In genomic region chr16:87897563-87898505, GRCh38 we compare ENCODE assay signal across 11 cellular contexts. TPM values are rescaled to one million over a fixed set of nuclear protein-coding genes. Genes with fewer than 3 reads are reported as not detected.
DNase-seq lines count a peak whose midpoint lies in the region; ATAC-seq and TF ChIP-seq lines count a peak whose summit lies in the region.
"Had no signal": no experiment of that assay in that cellular context is flagged by ENCODE, and none has a peak within 500 bp of the region (broad histone marks: within the 10 kb centered on the region; RNA-seq: fewer than 3 reads in every experiment).

No MANE protein-coding gene starts in this region.

- no peaks in the 10 kb centered on the region for H3K79me2 ChIP-seq in smooth muscle cell (ENCODE audit: low read depth)

- WGBS in smooth muscle cell (ENCODE audit: low lambda C conversion rate), result 78% methylated on average over 19 of the region's 19 CpGs

- H3K9ac ChIP-seq in smooth muscle cell (ENCODE audit: low read depth), result no peak overlapping the region

- H3K4me3 ChIP-seq in BE2C (ENCODE audit: low read depth, low read length), result no peak overlapping the region
- H3K4me3 ChIP-seq in WERI-Rb-1 (ENCODE audit: low read depth, low read length), result no peak overlapping the region
- no peak overlapping the region for H3K4me3 ChIP-seq in smooth muscle cell

- H3F3A ChIP-seq in smooth muscle cell (ENCODE audit: low read depth), result no peaks in the 10 kb centered on the region

- no peak overlapping the region for H3K27ac ChIP-seq in WERI-Rb-1
- H3K27ac ChIP-seq in smooth muscle cell (ENCODE audit: low read depth), result no peak overlapping the region
- H3K27ac ChIP-seq: VCaP had no signal

- H3K9me3 ChIP-seq in BE2C (no peaks in the 10 kb centered on the region), WERI-Rb-1 (ENCODE audit: severe bottlenecking) (no peaks in the 10 kb centered on the region), smooth muscle cell (replicated peaks; ENCODE audit: low read depth) (no peaks in the 10 kb centered on the region)

- H2AFZ ChIP-seq in smooth muscle cell (ENCODE audit: low read depth), result no peak overlapping the region

- ATAC-seq in HG03175 (IDR thresholded peaks at IDR 0.05; ENCODE audit: unreplicated experiment), result no peak
- ATAC-seq: sciatic nerve had no signal

- TF ChIP-seq CTCF in BE2C (IDR thresholded peaks at IDR 0.05; ENCODE audit: low read depth, low read length), result no peak
- no peak for TF ChIP-seq CTCF in WERI-Rb-1 (IDR thresholded peaks at IDR 0.05; ENCODE audit: low read depth, low read length)
- no peak for TF ChIP-seq CTCF in smooth muscle cell (IDR thresholded peaks at IDR 0.05; ENCODE audit: borderline replicate concordance, insufficient read depth, poor library complexity, severe bottlenecking)

- no peaks in the 10 kb centered on the region for H4K20me1 ChIP-seq in smooth muscle cell (ENCODE audit: low read depth)

- DNase-seq in BE2C (peak; percentile 40), WERI-Rb-1 (peak; percentile 19), GM19240 (ENCODE audit: insufficient read length, low spot score) (no peak), smooth muscle cell (lab: John Stamatoyannopoulos, UW; ENCODE audit: unreplicated experiment) (no peak), anterior cingulate cortex (lab: John Stamatoyannopoulos, UW) (no peak)
- peak; percentile 37 for DNase-seq in activated gamma-delta T cell treated with anti-CD3 and anti-CD28 coated beads, Interleukin-2, amount 50 U/mL, for 16 hours (ENCODE audit: low read depth)
- peak; percentile 44 for DNase-seq in stimulated activated CD4-positive, alpha-beta T cell treated with anti-CD3 and anti-CD28 coated beads, Interleukin-12 subunit alpha, Interleukin-12 subunit beta, amount 100 ng/mL, for 4 hours
- DNase-seq: NCI-H345 had no signal

- H3K4me2 ChIP-seq in smooth muscle cell, result no peak overlapping the region

- H3K36me3 ChIP-seq in BE2C (no peaks in the 10 kb centered on the region), WERI-Rb-1 (no peaks in the 10 kb centered on the region), smooth muscle cell (ENCODE audit: low read depth) (no peaks in the 10 kb centered on the region)

- H3K4me1 ChIP-seq in BE2C (no peaks in the 10 kb centered on the region), smooth muscle cell (ENCODE audit: low read depth) (no peaks in the 10 kb centered on the region)

- H3K27me3 ChIP-seq in BE2C (no peaks in the 10 kb centered on the region), WERI-Rb-1 (ENCODE audit: insufficient read depth, low read depth, severe bottlenecking) (no peaks in the 10 kb centered on the region), smooth muscle cell (ENCODE audit: low read depth) (no peaks in the 10 kb centered on the region)

RNA-seq across cellular contexts. Expression of gene SLC7A5, which starts 28.5 kb away (rescaled TPM):
- polyA plus RNA-seq in BE2C (2012; ENCODE audit: insufficient read depth, insufficient read length, low read depth), result 258 TPM
- 40.5 and 51.3 TPM in 2 replicates for total RNA-seq in smooth muscle cell
- 58.8 and 153 TPM in 2 replicates for polyA plus RNA-seq in smooth muscle cell

RNA-seq across cellular contexts. Expression of gene CA5A, which starts 38.5 kb away (rescaled TPM):
- 0.23 TPM for polyA plus RNA-seq in BE2C (2012; ENCODE audit: insufficient read depth, insufficient read length, low read depth)
- total RNA-seq in smooth muscle cell, result not detected in 2 replicates
- polyA plus RNA-seq in smooth muscle cell, result not detected in 2 replicates
- total RNA-seq: sciatic nerve had no signal

RNA-seq across cellular contexts. Expression of gene BANP, which starts 53.4 kb away (rescaled TPM):
- 69.2 TPM for polyA plus RNA-seq in BE2C (2012; ENCODE audit: insufficient read depth, insufficient read length, low read depth)
- 19.5 and 19.9 TPM in 2 replicates for total RNA-seq in smooth muscle cell
- polyA plus RNA-seq in smooth muscle cell, result 11.5 and 19.5 TPM in 2 replicates

Comparison
In these comparisons a context has a peak if more than half of its experiments do, and no peak if none do; other contexts are left out.
1. DNase-seq: peak in BE2C (single experiment), WERI-Rb-1 (single experiment), activated gamma-delta T cell treated with anti-CD3 and anti-CD28 coated beads, Interleukin-2, amount 50 U/mL, for 16 hours (single experiment) and stimulated activated CD4-positive, alpha-beta T cell treated with anti-CD3 and anti-CD28 coated beads, Interleukin-12 subunit alpha, Interleukin-12 subunit beta, amount 100 ng/mL, for 4 hours (single experiment); none in GM19240 (single experiment), smooth muscle cell (single experiment) and anterior cingulate cortex (0 of 58).